In genomic region chr14:19096876-19097275, GRCh38 we compare ENCODE assay signal across 7 cellular contexts.
DNase-seq lines count a peak whose midpoint lies in the region; ATAC-seq, FAIRE-seq and TF ChIP-seq lines count a peak whose summit lies in the region.
"Not testable (repeated sequence)": the region's sequence is repeated elsewhere in the genome, so short reads cannot be mapped to it uniquely, and the experiment has no call there.

No MANE protein-coding gene starts in this region.

- H3K79me2 ChIP-seq in K562 (ENCODE audit: control insufficient read depth, insufficient read depth, low read length): not testable (repeated sequence)

- not testable (repeated sequence) for H3K36me3 ChIP-seq in K562 (ENCODE audit: control insufficient read depth, insufficient read depth, low read length); kidney (ENCODE audit: control insufficient read depth in 1 of 2, insufficient read depth in 2 of 2, low read length in 2 of 2); mucosa of descending colon (ENCODE audit: low read depth); spleen

- not testable (repeated sequence) for TF ChIP-seq CTCF in K562 (IDR thresholded peaks at IDR 0.05 in 2 of 3, conservative IDR thresholded peaks at IDR 0.05 in 1 of 3; ENCODE audit: insufficient read depth in 2 of 3, low read depth in 1 of 3, low read length in 3 of 3); kidney (IDR thresholded peaks at IDR 0.05; ENCODE audit: borderline replicate concordance, extremely low read depth, insufficient read depth); mucosa of descending colon (IDR thresholded peaks at IDR 0.05); spleen (IDR thresholded peaks at IDR 0.05 in 8 of 11, conservative IDR thresholded peaks at IDR 0.05 in 3 of 11)

- in situ Hi-C loops in K562 (cut with MboI): loop anchor here (10.0 kb wide), 1 partner anchor 208 kb away; no protein-coding TSS in a partner anchor

- not testable (repeated sequence) for H4K20me1 ChIP-seq in K562 (replicated peaks; ENCODE audit: control insufficient read depth, insufficient read depth, low read length)

- H3K4me2 ChIP-seq in K562 (ENCODE audit: insufficient read depth, low read length): not testable (repeated sequence)

- FAIRE-seq in K562 (lab: Jason Lieb, UNC); kidney (lab: Jason Lieb, UNC): not testable (repeated sequence)

- TF ChIP-seq POLR2A in K562 (conservative IDR thresholded peaks at IDR 0.05); spleen (IDR thresholded peaks at IDR 0.05): not testable (repeated sequence)

- not testable (repeated sequence) for H3K9me3 ChIP-seq in K562 (replicated peaks; ENCODE audit: control insufficient read depth, insufficient read depth, low read depth, low read length); kidney (ENCODE audit: control insufficient read depth in 1 of 2, low read length in 2 of 2)
- H3K9me3 ChIP-seq in mucosa of descending colon (peaks cover 29% of the 10 kb centered on the region), spleen (peaks cover 0 to 27% (median 11%) of the 10 kb centered on the region in 8 donors)

- not testable (repeated sequence) for H3K4me3 ChIP-seq in K562; kidney (ENCODE audit: low read length in 2 of 2); mucosa of descending colon; spleen

- not testable (repeated sequence) for ATAC-seq in K562, Right ventricle myocardium inferior
- ATAC-seq in mucosa of descending colon: peak; percentile 3

- not testable (repeated sequence) for H3K9ac ChIP-seq in K562 (ENCODE audit: insufficient read depth in 1 of 2, low read depth in 2 of 2, low read length in 2 of 2); kidney (ENCODE audit: low read length in 2 of 2)

- H3K27me3 ChIP-seq in K562 (ENCODE audit: control insufficient read depth in 2 of 2, insufficient read depth in 2 of 2, low read length in 2 of 2); spleen (replicated peaks in 1 of 7): not testable (repeated sequence)

- not testable (repeated sequence) for TF ChIP-seq EP300 in K562 (IDR thresholded peaks at IDR 0.05; ENCODE audit: low read length)

- intact Hi-C loops in K562 (cut with micrococcal nuclease); Right ventricle myocardium inferior (cut with DNase I); kidney (cut with DNase I); mucosa of descending colon (cut with DNase I, micrococcal nuclease); spleen (cut with DNase I; ENCODE audit: low total_unique reads): not testable (repeated sequence)

- WGBS in K562 (ENCODE audit: insufficient coverage, low coverage, missing lambda C conversion rate): 78% methylated on average over 6 of the region's 8 CpGs
- WGBS in spleen, 5 donors: 84 to 92% (median 89%) methylated on average over 7 to 8 of the region's 8 CpGs

- H2AFZ ChIP-seq in K562 (ENCODE audit: low read depth, low read length): not testable (repeated sequence)

- not testable (repeated sequence) for H3K4me1 ChIP-seq in K562 (replicated peaks in 1 of 2; ENCODE audit: control insufficient read depth in 2 of 2, insufficient read depth in 2 of 2, low read length in 2 of 2); kidney (ENCODE audit: control insufficient read depth in 1 of 2, insufficient read depth in 1 of 2, low read depth in 1 of 2, low read length in 2 of 2); mucosa of descending colon (ENCODE audit: low read depth); spleen

- TSS peak; percentile 65 for BruUV-seq in K562 (replicated peaks; lab: Mats Ljungman, UMichigan)

- not testable (repeated sequence) for TF ChIP-seq RAD21 in K562 (CRISPR knock-in tag; conservative IDR thresholded peaks at IDR 0.05 in 1 of 2, IDR thresholded peaks at IDR 0.05 in 1 of 2)

- H3K9me1 ChIP-seq in K562 (ENCODE audit: control insufficient read depth, insufficient read depth, low read length): not testable (repeated sequence)

- H3K27ac ChIP-seq in K562 (ENCODE audit: extremely low read depth, low read depth, low read length); kidney (ENCODE audit: low read depth in 2 of 2, low read length in 2 of 2); spleen: not testable (repeated sequence)

- CTCF ChIA-PET in K562 (lab: Yijun Ruan, JAX; ENCODE audit: low intra/inter-chr PET ratio): not testable (repeated sequence)

- DNase-seq in Daoy (ENCODE audit: low read depth) (peak; percentile 6), RPMI7951 (ENCODE audit: low read depth) (peak; percentile 4), Right ventricle myocardium inferior (ENCODE audit: missing footprints) (peak; percentile 60), kidney (peak; percentile 18), mucosa of descending colon (peak in 1 of 3 donors; percentile 50), spleen (peak; percentile 82)
- DNase-seq in K562 (ENCODE audit: extremely low read depth in 1 of 4, low spot score in 3 of 4): not testable (repeated sequence)

- POLR2A ChIA-PET in K562 (lab: Yijun Ruan, JAX): not testable (repeated sequence)
